ENCODE assay signal across 10 cellular contexts in the genomic region with DNA sequence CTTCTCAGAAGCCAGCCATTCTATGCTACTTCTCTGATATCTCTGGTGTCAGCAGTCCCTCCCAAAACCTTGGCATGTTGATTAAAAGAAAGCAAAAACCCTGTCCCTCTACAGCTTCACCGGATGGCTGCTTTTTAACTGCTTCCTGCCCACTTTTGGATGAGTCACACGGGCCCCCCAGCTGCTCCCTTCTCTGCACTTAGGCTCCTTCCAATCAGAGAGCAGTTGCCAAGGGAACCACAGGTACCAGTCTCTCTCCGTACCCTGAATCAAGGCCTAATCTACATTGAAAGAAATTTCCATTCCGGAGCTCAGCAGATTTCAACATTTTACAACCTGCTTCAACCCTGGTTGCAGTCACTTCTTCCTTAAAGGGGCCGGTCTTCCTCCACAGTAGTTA.
DNase-seq lines count a peak whose midpoint lies in the region; ATAC-seq and TF ChIP-seq lines count a peak whose summit lies in the region.
"Had no signal": no experiment of that assay in that cellular context is flagged by ENCODE, and none has a peak within 500 bp of the region (broad histone marks: within the 10 kb centered on the region; RNA-seq: fewer than 3 reads in every experiment).

No MANE protein-coding gene starts in this region.

- H3K27me3 ChIP-seq in CD4-positive, CD25-positive, alpha-beta regulatory T cell (ENCODE audit: control insufficient read depth, insufficient read depth, low read length) = no peaks in the 10 kb centered on the region
- H3K27me3 ChIP-seq in SJCRH30 = no peaks in the 10 kb centered on the region

- no peak for TF ChIP-seq CTCF in progenitor cell of endocrine pancreas (IDR thresholded peaks at IDR 0.05; ENCODE audit: unreplicated experiment)

- H3K4me1 ChIP-seq in CD4-positive, CD25-positive, alpha-beta regulatory T cell (ENCODE audit: control insufficient read depth, insufficient read depth, low read length, poor library complexity, severe bottlenecking) = no peaks in the 10 kb centered on the region
- peaks cover 16% of the 10 kb centered on the region for H3K4me1 ChIP-seq in SJCRH30

- no peaks in the 10 kb centered on the region for H3K36me3 Mint-ChIP-seq in CD4-positive, CD25-positive, alpha-beta regulatory T cell
- peaks cover 1% of the 10 kb centered on the region for H3K36me3 Mint-ChIP-seq in progenitor cell of endocrine pancreas (ENCODE audit: insufficient read depth)

- no peaks in the 10 kb centered on the region for H3K9me3 Mint-ChIP-seq in CD4-positive, CD25-positive, alpha-beta regulatory T cell
- peaks cover 7% of the 10 kb centered on the region for H3K9me3 Mint-ChIP-seq in progenitor cell of endocrine pancreas (ENCODE audit: low read depth)

- DNase-seq in CD4-positive, CD25-positive, alpha-beta regulatory T cell = peak in 1 of 3 donors; percentile 66
- DNase-seq in GDM1 (lab: John Stamatoyannopoulos, UW) (peak; percentile 15), SJCRH30 (peak; percentile 17 to 37), kidney tubule cell (ENCODE audit: low spot score) (peak; percentile 62), NCI-H187 (lab: John Stamatoyannopoulos, UW) (no peak), progenitor cell of endocrine pancreas (ENCODE audit: low spot score, unreplicated experiment) (no peak), OCI-M2 (lab: John Stamatoyannopoulos, UW; ENCODE audit: unreplicated experiment) (no peak)
- DNase-seq: NCI-H446 treated with DMSO at 0.1 percent for 48 hours; stimulated activated naive CD4-positive, alpha-beta T cell had no signal

- no peaks in the 10 kb centered on the region for H3K9me3 ChIP-seq in CD4-positive, CD25-positive, alpha-beta regulatory T cell (ENCODE audit: control insufficient read depth in 2 of 2, low read length in 2 of 2)
- H3K9me3 ChIP-seq in SJCRH30 (replicated peaks) = no peaks in the 10 kb centered on the region

- no peak overlapping the region for H3K27ac ChIP-seq in CD4-positive, CD25-positive, alpha-beta regulatory T cell (ENCODE audit: insufficient read depth, low read length, poor library complexity, severe bottlenecking)
- H3K27ac ChIP-seq in SJCRH30 = peak overlapping the region; percentile 29

- H3K4me1 Mint-ChIP-seq in CD4-positive, CD25-positive, alpha-beta regulatory T cell = peaks cover 0 to 12% (median 6%) of the 10 kb centered on the region in 4 donors
- peaks cover 22% of the 10 kb centered on the region for H3K4me1 Mint-ChIP-seq in progenitor cell of endocrine pancreas (ENCODE audit: low read depth)

- peak; percentile 38 to 58 for ATAC-seq in CD4-positive, CD25-positive, alpha-beta regulatory T cell (ENCODE audit: low read depth in 2 of 2)
- no peak for ATAC-seq in HG02798 (IDR thresholded peaks at IDR 0.05; ENCODE audit: poor library complexity, unreplicated experiment)

- H3K27me3 Mint-ChIP-seq in CD4-positive, CD25-positive, alpha-beta regulatory T cell = peaks cover 14% of the 10 kb centered on the region
- peaks cover 12% of the 10 kb centered on the region for H3K27me3 Mint-ChIP-seq in progenitor cell of endocrine pancreas

- H3K4me3 ChIP-seq in CD4-positive, CD25-positive, alpha-beta regulatory T cell (ENCODE audit: low read depth, low read length) = no peak overlapping the region
- H3K4me3 ChIP-seq in SJCRH30 = no peak overlapping the region

- no peaks in the 10 kb centered on the region for H3K36me3 ChIP-seq in CD4-positive, CD25-positive, alpha-beta regulatory T cell (ENCODE audit: control insufficient read depth, insufficient read depth, low read length)
- H3K36me3 ChIP-seq in SJCRH30 = no peaks in the 10 kb centered on the region

- no peak overlapping the region for H3K4me3 Mint-ChIP-seq in CD4-positive, CD25-positive, alpha-beta regulatory T cell
- no peak overlapping the region for H3K4me3 Mint-ChIP-seq in progenitor cell of endocrine pancreas (ENCODE audit: low read depth)

- H3K27ac Mint-ChIP-seq in CD4-positive, CD25-positive, alpha-beta regulatory T cell = no peak overlapping the region
- H3K27ac Mint-ChIP-seq in progenitor cell of endocrine pancreas = no peak overlapping the region

Comparison
In these comparisons a context has a peak if more than half of its experiments do, and no peak if none do; other contexts are left out.
1. DNase-seq: peak in GDM1 (single experiment), SJCRH30 (2 of 2) and kidney tubule cell (single experiment); none in NCI-H187 (0 of 2), progenitor cell of endocrine pancreas (single experiment) and OCI-M2 (single experiment).